Comparison of ENCODE assay signal across 11 cellular contexts in the genomic region with DNA sequence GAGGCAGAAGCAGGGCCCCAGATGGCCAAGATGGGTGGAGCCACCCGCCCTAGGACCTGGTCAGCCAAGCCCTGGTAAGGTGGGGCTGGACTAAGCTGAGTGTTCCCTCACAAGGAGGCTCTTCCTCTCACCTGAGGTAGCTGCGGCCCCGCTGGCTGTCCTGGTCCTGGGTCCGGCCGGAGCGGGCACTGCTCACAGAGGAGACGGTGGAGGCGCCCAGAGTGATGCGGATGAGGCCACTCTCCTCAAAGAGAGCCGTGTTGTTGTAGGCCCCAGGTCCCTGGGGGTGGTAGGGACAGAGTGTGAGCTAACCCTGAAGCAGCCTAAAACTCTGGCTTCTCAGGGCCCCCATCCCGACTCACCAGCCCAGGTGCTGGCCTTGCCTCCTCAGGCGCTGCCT. TPM values are rescaled to one million over a fixed set of nuclear protein-coding genes. Genes with fewer than 3 reads are reported as not detected.
"Had no signal": no experiment of that assay in that cellular context is flagged by ENCODE, and none has a peak within 500 bp of the region (broad histone marks: within the 10 kb centered on the region; RNA-seq: fewer than 3 reads in every experiment).

No MANE protein-coding gene starts in this region.

- H3K4me3 Mint-ChIP-seq: GM23338, H9, HFFc6 had no signal

- H3K27ac ChIP-seq: GM23248 had no signal

- H3K9ac ChIP-seq: GM23248 had no signal

- H2AFZ ChIP-seq: GM23248, GM23338 had no signal

- H3K4me1 ChIP-seq: HAP-1 had no signal

- H3K9me3 Mint-ChIP-seq: GM23338, H9, HFFc6 had no signal

- DNase-seq: GM23248, GOT3, H7, H9, HCEC 1CT, HFFc6 had no signal

- H3K4me3 ChIP-seq: GM23248, GM23338, HAP-1 had no signal

- H3K9me3 ChIP-seq: HAP-1 had no signal

- ATAC-seq: GM23338, HCT116 had no signal

- H3K27ac Mint-ChIP-seq: GM23338, H9, HFFc6 had no signal

- H3K36me3 ChIP-seq: HAP-1 had no signal

- H3K4me2 ChIP-seq: GM23338 had no signal

RNA-seq across cellular contexts. Expression of a gene that starts 21.0 kb away (rescaled TPM):
- total RNA-seq: GM23248, GM23338, H1, H4, H7 had no signal
- polyA plus RNA-seq: GM23248, GM23338, H1 had no signal
